Comparison of ENCODE assay signal across 13 cellular contexts in genomic region chr16:88886915-88887521, GRCh38. TPM values are rescaled to one million over a fixed set of nuclear protein-coding genes. Genes with fewer than 3 reads are reported as not detected.
DNase-seq lines count a peak whose midpoint lies in the region; ATAC-seq and TF ChIP-seq lines count a peak whose summit lies in the region.
"Had no signal": no experiment of that assay in that cellular context is flagged by ENCODE, and none has a peak within 500 bp of the region (broad histone marks: within the 10 kb centered on the region; RNA-seq: fewer than 3 reads in every experiment).

No MANE protein-coding gene starts in this region.

- no peaks in the 10 kb centered on the region for H3K36me3 ChIP-seq in skeletal muscle satellite cell (ENCODE audit: insufficient read depth, low read length)
- H3K36me3 ChIP-seq: adrenal gland had no signal

- H3K4me2 ChIP-seq in skeletal muscle satellite cell (ENCODE audit: low read length), result peak overlapping the region; percentile 14

- no peak for TF ChIP-seq CTCF in progenitor cell of endocrine pancreas (IDR thresholded peaks at IDR 0.05; ENCODE audit: unreplicated experiment)

- DNase-seq in DMS 273 (lab: John Stamatoyannopoulos, UW; ENCODE audit: unreplicated experiment) (peak; percentile 97), cerebellar cortex (ENCODE audit: low spot score) (peak; percentile 88), right cardiac atrium (peak; percentile 89 to 96 (median 96)), retina (no peak), progenitor cell of endocrine pancreas (ENCODE audit: low spot score, unreplicated experiment) (no peak)
- DNase-seq in activated naive CD4-positive, alpha-beta T cell (lab: John Stamatoyannopoulos, UW), result no peak
- DNase-seq: activated CD8-positive, alpha-beta memory T cell treated with anti-CD3 and anti-CD28 coated beads, Interleukin-2, amount 50 U/mL, for 48 hours; NCI-H510A; SHP77 treated with DMSO at 0.1 percent for 48 hours had no signal

- ATAC-seq in right cardiac atrium, result peak; percentile 74 to 81
- no peak for ATAC-seq in HG02885 (IDR thresholded peaks at IDR 0.05; ENCODE audit: poor library complexity, unreplicated experiment)

- peaks cover 5% of the 10 kb centered on the region for H3K36me3 Mint-ChIP-seq in progenitor cell of endocrine pancreas (ENCODE audit: insufficient read depth)

- H3K4me1 Mint-ChIP-seq in progenitor cell of endocrine pancreas (ENCODE audit: low read depth), result no peaks in the 10 kb centered on the region

- H3K4me3 Mint-ChIP-seq in progenitor cell of endocrine pancreas (ENCODE audit: low read depth), result no peak overlapping the region

- H3K4me1 ChIP-seq in right cardiac atrium (ENCODE audit: control insufficient read depth, insufficient read depth, low read length) (no peaks in the 10 kb centered on the region), skeletal muscle satellite cell (ENCODE audit: control insufficient read depth, insufficient read depth, low read length) (peaks cover 20% of the 10 kb centered on the region)
- H3K4me1 ChIP-seq: adrenal gland had no signal

- no peaks in the 10 kb centered on the region for H3K27me3 Mint-ChIP-seq in progenitor cell of endocrine pancreas

- H3K9me3 Mint-ChIP-seq in progenitor cell of endocrine pancreas (ENCODE audit: low read depth), result no peaks in the 10 kb centered on the region

- H3K4me3 ChIP-seq in right cardiac atrium (ENCODE audit: low read length), result no peak overlapping the region
- H3K4me3 ChIP-seq in skeletal muscle satellite cell (ENCODE audit: low read length), result no peak overlapping the region
- H3K4me3 ChIP-seq: adrenal gland, dorsolateral prefrontal cortex had no signal

- intact Hi-C loops in right cardiac atrium (cut with DNase I), result no loop called here

- H3K27ac Mint-ChIP-seq in progenitor cell of endocrine pancreas, result no peak overlapping the region

- peak overlapping the region; percentile 8 for H3K27ac ChIP-seq in right cardiac atrium (ENCODE audit: low read length)

- WGBS in right cardiac atrium, result 53% methylated on average over 31 of the region's 31 CpGs

- no peaks in the 10 kb centered on the region for H3K9me3 ChIP-seq in right cardiac atrium (ENCODE audit: control insufficient read depth, low read length)
- H3K9me3 ChIP-seq in skeletal muscle satellite cell (replicated peaks; ENCODE audit: low read length), result no peaks in the 10 kb centered on the region
- H3K9me3 ChIP-seq: adrenal gland had no signal

- H3K27me3 ChIP-seq in right cardiac atrium (ENCODE audit: control insufficient read depth, insufficient read depth) (no peaks in the 10 kb centered on the region), skeletal muscle satellite cell (ENCODE audit: control insufficient read depth, insufficient read depth, low read length) (peaks cover 16% of the 10 kb centered on the region)
- H3K27me3 ChIP-seq: adrenal gland had no signal

- no peak overlapping the region for H3K9ac ChIP-seq in skeletal muscle satellite cell (ENCODE audit: low read depth, low read length)

RNA-seq across cellular contexts. Expression of gene PABPN1L, which starts 20.6 kb away (rescaled TPM):
- total RNA-seq in right cardiac atrium (not detected), progenitor cell of endocrine pancreas (0.46 TPM in 1 of 2 replicates, not detected in the other)
- not detected for polyA plus RNA-seq in right cardiac atrium
- not detected in 2 replicates for total RNA-seq in skeletal muscle satellite cell (2012; rRNA removed)

RNA-seq across cellular contexts. Expression of gene TRAPPC2L, which starts 30.1 kb away (rescaled TPM):
- total RNA-seq in right cardiac atrium (10 to 100 TPM; 45.5 to 61.5 (median 55.0) TPM), progenitor cell of endocrine pancreas (74.9 and 86.2 TPM in 2 replicates)
- polyA plus RNA-seq in right cardiac atrium, result 43.7 TPM
- total RNA-seq in skeletal muscle satellite cell (2012; rRNA removed), result 59.3 and 70.1 TPM in 2 replicates

RNA-seq across cellular contexts. Expression of gene GALNS, which starts 30.3 kb away (rescaled TPM):
- total RNA-seq in right cardiac atrium (10 to 100 TPM; 17.6 to 22.3 (median 18.8) TPM), progenitor cell of endocrine pancreas (32.7 and 34.6 TPM in 2 replicates)
- 21.0 TPM for polyA plus RNA-seq in right cardiac atrium
- total RNA-seq in skeletal muscle satellite cell (2012; rRNA removed), result 17.0 and 24.0 TPM in 2 replicates

Comparison
In these comparisons a context has a peak if more than half of its experiments do, and no peak if none do; other contexts are left out.
1. DNase-seq: peak in DMS 273 (single experiment), cerebellar cortex (single experiment) and right cardiac atrium (3 of 3); none in retina (single experiment), activated naive CD4-positive, alpha-beta T cell (0 of 4) and progenitor cell of endocrine pancreas (single experiment).